Comparison of ENCODE assay signal across 1 cellular context in genomic region chr10:81838950-81839349, GRCh38.
TF ChIP-seq lines count a peak whose summit lies in the region.

No MANE protein-coding gene starts in this region.

TF ChIP-seq in GM23338, 12 proteins besides CTCF, POLR2A, EP300 and RAD21 (continued from another document):
- TF ChIP-seq ZNF462 (CRISPR knock-in tag; IDR thresholded peaks at IDR 0.05), result 0 out of 2 replicates have a peak, but pooled peaks have one; percentile 2
